10 cellular contexts compared by ENCODE assay signal in genomic region chr1:213327318-213327667, GRCh38.
DNase-seq lines count a peak whose midpoint lies in the region; ATAC-seq lines count a peak whose summit lies in the region.
"Had no signal": no experiment of that assay in that cellular context is flagged by ENCODE, and none has a peak within 500 bp of the region (broad histone marks: within the 10 kb centered on the region; RNA-seq: fewer than 3 reads in every experiment).

No MANE protein-coding gene starts in this region.

- no peak for DNase-seq in Right ventricle myocardium inferior (ENCODE audit: missing footprints)
- DNase-seq in cardiac septum (ENCODE audit: low spot score): no peak
- peak; percentile 96 for DNase-seq in astrocyte of the hippocampus (ENCODE audit: low read depth, low spot score)
- peak; percentile 94 for DNase-seq in islet precursor cell
- DNase-seq in D341Med (ENCODE audit: low spot score): no peak
- no peak for DNase-seq in NCI-H146 treated with DMSO at 0.1 percent for 48 hours (lab: John Stamatoyannopoulos, UW; ENCODE audit: unreplicated experiment)
- DNase-seq: 8988T had no signal

- intact Hi-C loops in Right ventricle myocardium inferior (cut with DNase I): no loop called here
- intact Hi-C loops in cardiac septum (cut with DNase I): no loop called here

- ATAC-seq in Right ventricle myocardium inferior (peak; percentile 44), GM18517 (IDR thresholded peaks at IDR 0.05; ENCODE audit: unreplicated experiment) (no peak), HG02970 (IDR thresholded peaks at IDR 0.05; ENCODE audit: low FRiP score, unreplicated experiment) (no peak)
- ATAC-seq: esophagus mucosa had no signal

Comparison
In these comparisons a context has a peak if more than half of its experiments do, and no peak if none do; other contexts are left out.
1. DNase-seq: peak in astrocyte of the hippocampus (single experiment) and islet precursor cell (single experiment); none in Right ventricle myocardium inferior (single experiment), cardiac septum (single experiment), D341Med (single experiment) and NCI-H146 treated with DMSO at 0.1 percent for 48 hours (single experiment).